1 cellular context compared by ENCODE assay signal in the genomic region with DNA sequence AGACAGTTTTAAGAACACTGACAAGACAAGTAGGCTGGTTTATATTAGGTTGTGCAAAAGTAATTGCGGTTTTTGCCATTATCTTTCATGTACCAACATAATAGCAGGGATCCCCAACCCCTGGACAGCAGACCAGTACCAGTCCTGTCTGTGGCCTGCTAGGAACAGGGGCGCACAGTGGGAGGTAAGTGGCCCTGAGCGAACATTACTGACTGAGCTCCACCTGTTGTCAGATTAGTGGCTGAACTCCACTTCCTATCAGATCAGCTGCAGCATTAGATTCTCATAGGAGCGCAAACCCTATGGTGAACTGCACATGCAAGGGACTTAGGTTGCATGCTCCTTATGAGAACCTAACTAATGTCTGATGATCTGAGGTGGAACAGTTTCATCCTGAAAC.
TF ChIP-seq lines count a peak whose summit lies in the region.

No MANE protein-coding gene starts in this region.

TF ChIP-seq in H1, 55 proteins besides CTCF, POLR2A, EP300 and RAD21 (continued from another document):
- TF ChIP-seq HDAC6 (IDR thresholded peaks at IDR 0.05; ENCODE audit: low read depth, low read length) = no peak
- TF ChIP-seq SP1 (IDR thresholded peaks at IDR 0.05; ENCODE audit: low read depth, low read length) = no peak
- TF ChIP-seq CBX8 (IDR thresholded peaks at IDR 0.05; ENCODE audit: borderline replicate concordance, low read depth, low read length) = no peak
- TF ChIP-seq SAP30 (IDR thresholded peaks at IDR 0.05; ENCODE audit: insufficient read depth, insufficient replicate concordance, low read length) = no peak
